Comparison of ENCODE assay signal across 12 cellular contexts in genomic region chr2:29075894-29076700, GRCh38. TPM values are rescaled to one million over a fixed set of nuclear protein-coding genes. Genes with fewer than 3 reads are reported as not detected.
DNase-seq lines count a peak whose midpoint lies in the region; ATAC-seq, FAIRE-seq and TF ChIP-seq lines count a peak whose summit lies in the region.
"Had no signal": no experiment of that assay in that cellular context is flagged by ENCODE, and none has a peak within 500 bp of the region (broad histone marks: within the 10 kb centered on the region; RNA-seq: fewer than 3 reads in every experiment).

No MANE protein-coding gene starts in this region.

- ATAC-seq in HG03457 (IDR thresholded peaks at IDR 0.05; ENCODE audit: unreplicated experiment) (no peak), esophagus mucosa (no peak)
- ATAC-seq: activated naive CD4-positive, alpha-beta T cell treated with anti-CD3 and anti-CD28 coated beads, Interleukin-2, amount 50 U/mL, for 72 hours had no signal

- no peak for FAIRE-seq in bronchial epithelial cell (lab: Jason Lieb, UNC)
- FAIRE-seq: TTC549 had no signal

- no peaks in the 10 kb centered on the region for H3K27me3 ChIP-seq in bronchial epithelial cell (ENCODE audit: control insufficient read depth, insufficient read depth, low read length)

- peak; percentile 38 for DNase-seq in HCEC 1CT
- DNase-seq in bronchial epithelial cell (ENCODE audit: low read depth), result peak; percentile 12
- peak in 42 of 51 donors; percentile 15 to 93 (median 62) for DNase-seq in hypothalamus (lab: John Stamatoyannopoulos, UW)
- peak in 48 of 49 donors; percentile 25 to 85 (median 70) for DNase-seq in substantia nigra (lab: John Stamatoyannopoulos, UW)
- DNase-seq in kidney tubule cell (ENCODE audit: low spot score), result no peak
- no peak for DNase-seq in chondrocyte (ENCODE audit: low spot score)
- DNase-seq: NCI-H524 had no signal

- peaks cover 6% of the 10 kb centered on the region for H3K27me3 Mint-ChIP-seq in chondrocyte (ENCODE audit: low read depth)

- no peaks in the 10 kb centered on the region for H3K36me3 ChIP-seq in bronchial epithelial cell (ENCODE audit: control insufficient read depth, insufficient read depth, low read length)

- no peak overlapping the region for H3K4me3 Mint-ChIP-seq in chondrocyte (ENCODE audit: unreplicated experiment)

- H3K4me3 ChIP-seq in bronchial epithelial cell (ENCODE audit: low read depth, low read length), result no peak overlapping the region

- H3K36me3 Mint-ChIP-seq in chondrocyte (ENCODE audit: low read depth), result no peaks in the 10 kb centered on the region

- peaks cover 12% of the 10 kb centered on the region for H3K9me3 Mint-ChIP-seq in chondrocyte (ENCODE audit: low read depth)

- no peak for TF ChIP-seq CTCF in bronchial epithelial cell (IDR thresholded peaks at IDR 0.05; ENCODE audit: insufficient read depth, low read length, severe bottlenecking)
- TF ChIP-seq CTCF in chondrocyte (IDR thresholded peaks at IDR 0.05), result no peak

- H3K27ac ChIP-seq in substantia nigra (ENCODE audit: low read depth, low read length, poor library complexity, severe bottlenecking), result peak overlapping the region; percentile 94

- no peak overlapping the region for H3K27ac Mint-ChIP-seq in chondrocyte (ENCODE audit: unreplicated experiment)
- H3K27ac Mint-ChIP-seq: activated naive CD4-positive, alpha-beta T cell treated with anti-CD3 and anti-CD28 coated beads, Interleukin-2, amount 50 U/mL, for 72 hours had no signal

- H3K4me1 Mint-ChIP-seq in chondrocyte (ENCODE audit: low read depth), result peaks cover 4% of the 10 kb centered on the region

RNA-seq across cellular contexts. Expression of gene PCARE, which starts 1.8 kb away (rescaled TPM):
- not detected in 2 replicates for total RNA-seq in bronchial epithelial cell
- total RNA-seq in chondrocyte, result not detected in 3 replicates
- 0.08 TPM for total RNA-seq in esophagus mucosa
- total RNA-seq: activated naive CD4-positive, alpha-beta T cell treated with anti-CD3 and anti-CD28 coated beads, Interleukin-2, amount 50 U/mL, for 72 hours; renal cortical epithelial cell had no signal

RNA-seq across cellular contexts. Expression of gene CLIP4, which starts 39.1 kb away (rescaled TPM):
- 102 and 144 TPM in 2 replicates for total RNA-seq in bronchial epithelial cell
- 27.7 to 35.6 TPM (median 30.1 TPM) in 3 replicates for total RNA-seq in chondrocyte
- 35.1 TPM for total RNA-seq in esophagus mucosa

Comparison
In these comparisons a context has a peak if more than half of its experiments do, and no peak if none do; other contexts are left out.
1. DNase-seq: peak in HCEC 1CT (single experiment), bronchial epithelial cell (single experiment), hypothalamus (42 of 51) and substantia nigra (48 of 49); none in kidney tubule cell (single experiment) and chondrocyte (single experiment).